Comparison of ENCODE assay signal across 3 cellular contexts in genomic region chr16:69296771-69297170, GRCh38. TPM values are rescaled to one million over a fixed set of nuclear protein-coding genes. Genes with fewer than 3 reads are reported as not detected.
"Had no signal": no experiment of that assay in that cellular context is flagged by ENCODE, and none has a peak within 500 bp of the region (broad histone marks: within the 10 kb centered on the region; RNA-seq: fewer than 3 reads in every experiment).

No MANE protein-coding gene starts in this region.

RNA-seq across cellular contexts. Expression of gene TMED6, which starts 54.8 kb away (rescaled TPM):
- total RNA-seq: HT-29, IMR-90 had no signal
- polyA plus RNA-seq: IgD-negative memory B cell had no signal
